Comparison of ENCODE assay signal across 1 cellular context in genomic region chr17:47716381-47716780, GRCh38.
TF ChIP-seq lines count a peak whose summit lies in the region.

No MANE protein-coding gene starts in this region.

TF ChIP-seq in GM12878, 131 proteins besides CTCF, POLR2A, EP300 and RAD21:
- TF ChIP-seq ZNF384 (IDR thresholded peaks at IDR 0.05; ENCODE audit: borderline replicate concordance, low read depth, low read length), result no peak
- TF ChIP-seq LARP7 (IDR thresholded peaks at IDR 0.05), result no peak
- no peak for TF ChIP-seq CUX1 (IDR thresholded peaks at IDR 0.05; ENCODE audit: insufficient replicate concordance, low read depth, low read length)
- no peak for TF ChIP-seq WRNIP1 (IDR thresholded peaks at IDR 0.05; ENCODE audit: borderline replicate concordance, low read depth, low read length)
- peak; percentile 69 for TF ChIP-seq RUNX3 (IDR thresholded peaks at IDR 0.05; ENCODE audit: low read length)
- TF ChIP-seq FOXM1 (IDR thresholded peaks at IDR 0.05; ENCODE audit: low read depth, low read length), result no peak
- no peak for TF ChIP-seq CBX3 (IDR thresholded peaks at IDR 0.05; ENCODE audit: borderline replicate concordance, low read depth)
- no peak for TF ChIP-seq SP1 (IDR thresholded peaks at IDR 0.05; ENCODE audit: low read depth, low read length)
- no peak for TF ChIP-seq RB1 (IDR thresholded peaks at IDR 0.05; ENCODE audit: borderline replicate concordance)
- no peak for TF ChIP-seq DPF2 (IDR thresholded peaks at IDR 0.05)
- no peak for TF ChIP-seq RBBP5 (conservative IDR thresholded peaks at IDR 0.05)
- no peak for TF ChIP-seq ZNF687 (IDR thresholded peaks at IDR 0.05)
- no peak for TF ChIP-seq ZBTB11 (CRISPR knock-in tag; IDR thresholded peaks at IDR 0.05)
- peak; percentile 10; the same call in 1 of the 2 replicates for TF ChIP-seq EED (IDR thresholded peaks at IDR 0.05; ENCODE audit: low read depth)
- TF ChIP-seq IKZF2 (IDR thresholded peaks at IDR 0.05), result no peak
- peak; percentile 11; the same call in 1 of the 2 replicates for TF ChIP-seq NR2F1 (conservative IDR thresholded peaks at IDR 0.05)
- 0 out of 2 replicates have a peak, but pooled peaks have one; percentile 11 for TF ChIP-seq IRF4 (IDR thresholded peaks at IDR 0.05; ENCODE audit: low read depth, low read length)
- TF ChIP-seq RELA (IDR thresholded peaks at IDR 0.05; ENCODE audit: borderline replicate concordance, partially characterized antibody), result no peak
- no peak for TF ChIP-seq POLR2AphosphoS5 (IDR thresholded peaks at IDR 0.05; ENCODE audit: low read length)
- TF ChIP-seq BMI1 (IDR thresholded peaks at IDR 0.05; ENCODE audit: borderline replicate concordance), result no peak
- TF ChIP-seq IRF3 (IDR thresholded peaks at IDR 0.05), result no peak
- no peak for TF ChIP-seq CEBPZ (IDR thresholded peaks at IDR 0.05; ENCODE audit: low read depth, low read length)
- TF ChIP-seq SMARCA5 (IDR thresholded peaks at IDR 0.05), result no peak
- no peak for TF ChIP-seq SMAD1 (IDR thresholded peaks at IDR 0.05; ENCODE audit: low read depth, partially characterized antibody)
- TF ChIP-seq SRF (IDR thresholded peaks at IDR 0.05; ENCODE audit: low read depth in 2 of 2, low read length in 2 of 2), result no peak
- no peak for TF ChIP-seq ATF7 (IDR thresholded peaks at IDR 0.05; ENCODE audit: low read depth)
- TF ChIP-seq HDAC6 (IDR thresholded peaks at IDR 0.05; ENCODE audit: unreplicated experiment), result no peak
- no peak for TF ChIP-seq HDGF (IDR thresholded peaks at IDR 0.05)
- no peak for TF ChIP-seq YY1 (IDR thresholded peaks at IDR 0.05; ENCODE audit: low read depth, low read length)
- TF ChIP-seq TCF12 (IDR thresholded peaks at IDR 0.05; ENCODE audit: low read depth, low read length), result no peak
- TF ChIP-seq TAF1 (IDR thresholded peaks at IDR 0.05; ENCODE audit: borderline replicate concordance, low read depth, low read length), result no peak
- TF ChIP-seq USF1 (IDR thresholded peaks at IDR 0.05; ENCODE audit: borderline replicate concordance, extremely low read length, insufficient read depth, low read depth, low read length), result no peak
- TF ChIP-seq SPI1 (IDR thresholded peaks at IDR 0.05; ENCODE audit: borderline replicate concordance, insufficient read depth, low read depth, low read length), result no peak
- no peak for TF ChIP-seq SREBF1 (IDR thresholded peaks at IDR 0.05; ENCODE audit: low read length)
- no peak for TF ChIP-seq FOS (IDR thresholded peaks at IDR 0.05; ENCODE audit: borderline replicate concordance, extremely low read depth, insufficient read length)
TF ChIP-seq in GM12878: peak in this region for 4.
